12 cellular contexts compared by ENCODE assay signal in the genomic region with DNA sequence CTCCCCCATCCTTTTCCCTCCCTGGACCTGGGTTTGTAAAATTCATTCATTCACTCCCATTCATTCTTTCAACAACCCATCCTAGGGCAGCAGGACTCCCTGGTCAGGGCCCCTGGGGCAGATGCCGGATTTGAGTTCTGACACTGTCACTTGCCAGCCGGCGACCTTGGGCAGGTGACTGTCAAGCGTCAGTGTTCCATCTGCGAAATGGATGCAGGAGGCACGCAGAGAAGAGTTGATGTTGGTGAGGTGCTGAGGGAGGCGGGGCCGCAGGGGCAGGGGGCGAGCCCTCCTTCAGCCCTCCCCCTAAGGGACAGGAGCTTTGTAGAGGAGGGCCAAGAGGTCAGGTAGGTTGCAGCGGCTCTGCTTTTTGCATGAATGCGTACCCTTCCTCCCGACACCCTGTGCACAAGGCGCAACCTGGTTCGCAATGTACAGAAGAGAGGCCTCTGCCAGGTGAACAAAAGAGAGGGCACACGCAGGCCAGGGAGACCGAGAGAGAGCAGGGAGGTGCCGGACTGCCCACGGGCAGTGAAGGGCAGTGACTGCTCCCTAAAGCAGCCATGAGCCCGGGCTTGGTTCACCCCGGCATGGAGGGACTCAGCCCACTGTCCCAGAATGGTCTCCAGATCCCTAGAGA.
A peak's percentile ranks its signal among the peaks of the same experiment; 100 is the strongest.
DNase-seq lines count a peak whose midpoint lies in the region; ATAC-seq and TF ChIP-seq lines count a peak whose summit lies in the region.
"Had no signal": no experiment of that assay in that cellular context is flagged by ENCODE, and none has a peak within 500 bp of the region (broad histone marks: within the 10 kb centered on the region; RNA-seq: fewer than 3 reads in every experiment).

No MANE protein-coding gene starts in this region.

- H3K36me3 ChIP-seq in endodermal cell (ENCODE audit: control insufficient read depth, insufficient read depth, low read length), result no peaks in the 10 kb centered on the region
- no peaks in the 10 kb centered on the region for H3K36me3 ChIP-seq in neuronal stem cell (replicated peaks in 1 of 2; ENCODE audit: control insufficient read depth in 2 of 2, insufficient read depth in 2 of 2, low read length in 2 of 2)
- H3K36me3 ChIP-seq: MG63, right lobe of liver had no signal

- no peak overlapping the region for H3K9ac ChIP-seq in endodermal cell (ENCODE audit: extremely low read depth, low read length, poor library complexity, severe bottlenecking)
- H3K9ac ChIP-seq in neuronal stem cell (ENCODE audit: low read depth, low read length, poor library complexity), result no peak overlapping the region

- no peak overlapping the region for H3K23ac ChIP-seq in neuronal stem cell (ENCODE audit: low read depth, low read length, poor library complexity)

- H4K8ac ChIP-seq in neuronal stem cell (ENCODE audit: low read depth, low read length), result no peak overlapping the region

- DNase-seq in GM10266 (ENCODE audit: extremely low spot score) (peak; percentile 11), NCI-H526 treated with DMSO at 0.1 percent for 48 hours (lab: John Stamatoyannopoulos, UW) (peak; percentile 44), endodermal cell (no peak), neuronal stem cell (ENCODE audit: low spot score) (no peak), DMS79 (lab: John Stamatoyannopoulos, UW) (no peak)
- DNase-seq: T1000 had no signal

- peak overlapping the region; percentile 43 for H3K4me3 Mint-ChIP-seq in endodermal cell
- H3K4me3 Mint-ChIP-seq: CD4-positive, alpha-beta T cell had no signal

- H3K36me3 Mint-ChIP-seq in endodermal cell (ENCODE audit: low read depth), result no peaks in the 10 kb centered on the region

- no peak overlapping the region for H4K91ac ChIP-seq in neuronal stem cell (ENCODE audit: low read depth, low read length, poor library complexity)

- H3K27me3 Mint-ChIP-seq in endodermal cell (ENCODE audit: insufficient read depth), result peaks cover 24% of the 10 kb centered on the region

- peak overlapping the region; percentile 66 for H3K18ac ChIP-seq in neuronal stem cell (ENCODE audit: low read length)

- WGBS in endodermal cell (ENCODE audit: insufficient coverage in 1 of 2, insufficient read length in 1 of 2), 2 experiments, result 71 to 73% methylated on average over 5 to 20 of the region's 20 CpGs
- no CpG with 5 or more reads among the region's 20 CpGs for WGBS in neuronal stem cell (ENCODE audit: extremely low coverage in 2 of 2, insufficient read length in 2 of 2, insufficient replicate concordance in 1 of 2), 2 donors

- H3K79me1 ChIP-seq in neuronal stem cell (ENCODE audit: low read depth, low read length), result no peaks in the 10 kb centered on the region

- no peak overlapping the region for H2BK120ac ChIP-seq in neuronal stem cell (ENCODE audit: low read depth, low read length)

- H2AK5ac ChIP-seq in neuronal stem cell (ENCODE audit: low read depth, low read length), result peak overlapping the region; percentile 4

- H2BK5ac ChIP-seq in neuronal stem cell (ENCODE audit: low read length), result no peak overlapping the region

- H3K27ac Mint-ChIP-seq in endodermal cell, result no peak overlapping the region
- H3K27ac Mint-ChIP-seq: CD4-positive, alpha-beta T cell had no signal

- ATAC-seq in GM18511 (IDR thresholded peaks at IDR 0.05; ENCODE audit: unreplicated experiment) (no peak), GM21717 (IDR thresholded peaks at IDR 0.05; ENCODE audit: unreplicated experiment) (no peak)

- peak overlapping the region; percentile 30 for H3K4me2 ChIP-seq in neuronal stem cell (ENCODE audit: insufficient read depth, low read length, poor library complexity, severe bottlenecking)
- H3K4me2 ChIP-seq: PC-9 had no signal

- peak overlapping the region; percentile 100 for H2AFZ ChIP-seq in neuronal stem cell (ENCODE audit: low read length)
- H2AFZ ChIP-seq: PC-9 had no signal

- H2BK15ac ChIP-seq in neuronal stem cell (ENCODE audit: low read length), result no peak overlapping the region

- H3K9me3 ChIP-seq in endodermal cell (ENCODE audit: control insufficient read depth, low read length) (no peaks in the 10 kb centered on the region), neuronal stem cell (replicated peaks in 1 of 2; ENCODE audit: control insufficient read depth in 2 of 2, insufficient read depth in 1 of 2, low read depth in 1 of 2, low read length in 2 of 2) (peaks cover 0 to 8% of the 10 kb centered on the region in 2 donors)
- H3K9me3 ChIP-seq: MG63, right lobe of liver had no signal

- H3K27ac ChIP-seq in endodermal cell (ENCODE audit: low read depth, low read length) (no peak overlapping the region), neuronal stem cell (replicated peaks; ENCODE audit: low read length) (no peak overlapping the region)
- H3K27ac ChIP-seq: PC-9, right lobe of liver had no signal

- no peak overlapping the region for H3K4me3 ChIP-seq in endodermal cell (ENCODE audit: low read length)
- no peak overlapping the region for H3K4me3 ChIP-seq in neuronal stem cell (ENCODE audit: low read length in 2 of 2)
- H3K4me3 ChIP-seq: MG63, PC-9 had no signal

- H3K4me1 ChIP-seq in endodermal cell (ENCODE audit: control insufficient read depth, insufficient read depth, low read length) (no peaks in the 10 kb centered on the region), neuronal stem cell (ENCODE audit: control insufficient read depth in 2 of 2, insufficient read depth in 1 of 2, low read depth in 1 of 2, low read length in 2 of 2) (peaks cover 0 to 9% of the 10 kb centered on the region in 2 donors)

- no peak overlapping the region for H2BK12ac ChIP-seq in neuronal stem cell (ENCODE audit: low read length)

- H3K4ac ChIP-seq in neuronal stem cell (ENCODE audit: low read length), result no peak overlapping the region

- H3K14ac ChIP-seq in neuronal stem cell (ENCODE audit: low read length), result no peak overlapping the region

- TF ChIP-seq CTCF in GM10266 (IDR thresholded peaks at IDR 0.05; ENCODE audit: control insufficient read depth, insufficient read depth, low read depth, missing control alignments) (no peak), endodermal cell (conservative IDR thresholded peaks at IDR 0.05) (no peak)

- peaks cover 9% of the 10 kb centered on the region for H3K4me1 Mint-ChIP-seq in endodermal cell

- H3K27me3 ChIP-seq in endodermal cell (ENCODE audit: control insufficient read depth, insufficient read depth, low read length, poor library complexity, severe bottlenecking), result no peaks in the 10 kb centered on the region
- peaks cover 0 to 16% (median 0%) of the 10 kb centered on the region in 3 experiments for H3K27me3 ChIP-seq in neuronal stem cell (ENCODE audit: control insufficient read depth in 3 of 3, insufficient read depth in 3 of 3, low read depth in 1 of 3, low read length in 3 of 3)
- H3K27me3 ChIP-seq: MG63 had no signal

- peaks cover 14% of the 10 kb centered on the region for H3K9me3 Mint-ChIP-seq in endodermal cell
- H3K9me3 Mint-ChIP-seq: CD4-positive, alpha-beta T cell had no signal

Comparison
In these comparisons a context has a peak if more than half of its experiments do, and no peak if none do; other contexts are left out.
1. DNase-seq: peak in GM10266 (single experiment) and NCI-H526 treated with DMSO at 0.1 percent for 48 hours (single experiment); none in endodermal cell (single experiment), neuronal stem cell (single experiment) and DMS79 (single experiment).